ENCODE assay signal across 19 cellular contexts in the genomic region with DNA sequence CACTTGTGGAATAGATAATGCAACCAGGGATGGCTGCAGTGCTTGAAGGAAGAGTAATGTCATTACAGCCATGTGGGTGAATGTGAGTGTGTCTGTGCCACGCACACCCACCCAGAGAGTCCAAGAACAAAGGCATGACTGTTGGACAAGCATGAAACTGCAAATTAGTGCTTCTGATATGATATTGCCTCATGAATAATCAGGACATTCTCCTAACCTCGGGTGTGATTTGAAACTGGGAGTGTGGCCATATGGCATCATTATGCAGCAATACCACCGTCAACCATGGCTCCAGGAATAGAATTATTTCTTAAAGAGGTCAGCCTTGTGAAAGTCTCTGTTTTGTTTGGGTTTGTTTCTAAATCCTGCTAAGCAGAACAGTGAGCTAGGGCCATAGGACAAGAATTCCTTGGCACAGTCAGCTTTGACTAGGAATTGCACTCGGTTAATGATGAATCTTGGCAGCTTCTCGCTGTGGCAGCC.
DNase-seq lines count a peak whose midpoint lies in the region; ATAC-seq and TF ChIP-seq lines count a peak whose summit lies in the region.
"Had no signal": no experiment of that assay in that cellular context is flagged by ENCODE, and none has a peak within 500 bp of the region (broad histone marks: within the 10 kb centered on the region; RNA-seq: fewer than 3 reads in every experiment).

No MANE protein-coding gene starts in this region.

- H4K20me1 ChIP-seq in neural progenitor cell (ENCODE audit: low read depth) (no peaks in the 10 kb centered on the region), GM23338 (replicated peaks; ENCODE audit: insufficient read depth) (no peaks in the 10 kb centered on the region)

- ATAC-seq in gastroesophageal sphincter (peak; percentile 90), thoracic aorta (ENCODE audit: insufficient number of reproducible peaks, low FRiP score, low read depth) (peak; percentile 88), HG03354 (IDR thresholded peaks at IDR 0.05; ENCODE audit: poor library complexity, severe bottlenecking, unreplicated experiment) (no peak), GM23338 (no peak)
- ATAC-seq: activated naive CD4-positive, alpha-beta T cell treated with anti-CD3 and anti-CD28 coated beads, Interleukin-2, amount 50 U/mL, for 72 hours had no signal

- no peak for TF ChIP-seq POLR2A in gastroesophageal sphincter (IDR thresholded peaks at IDR 0.05)

- H3K4me1 ChIP-seq in gastroesophageal sphincter: peaks cover 9 to 58% (median 12%) of the 10 kb centered on the region in 3 donors
- H3K4me1 ChIP-seq in thoracic aorta (ENCODE audit: control insufficient read depth in 1 of 2, low read depth in 2 of 2): peaks cover 20 to 41% of the 10 kb centered on the region in 2 donors
- no peaks in the 10 kb centered on the region for H3K4me1 ChIP-seq in neural progenitor cell
- H3K4me1 ChIP-seq in GM23338 (ENCODE audit: insufficient read depth): no peaks in the 10 kb centered on the region
- H3K4me1 ChIP-seq: uterus had no signal

- H3K27me3 Mint-ChIP-seq in HFFc6 (ENCODE audit: insufficient read depth) (peaks cover 2% of the 10 kb centered on the region), neural progenitor cell (ENCODE audit: insufficient read depth, low read depth) (no peaks in the 10 kb centered on the region), GM23338 (ENCODE audit: insufficient read depth, low read depth, poor library complexity) (peaks cover 2% of the 10 kb centered on the region)
- H3K27me3 Mint-ChIP-seq: stimulated activated naive CD8-positive, alpha-beta T cell treated with anti-CD3 and anti-CD28 coated beads, Interleukin-15, Interleukin-2, amounts not matched to agents 100 ng/mL and 50 ng/mL, for 24 hours had no signal

- H3K4me3 ChIP-seq in gastroesophageal sphincter (no peak overlapping the region), thoracic aorta (no peak overlapping the region), neural progenitor cell (no peak overlapping the region), GM23338 (no peak overlapping the region)
- H3K4me3 ChIP-seq: uterus had no signal

- H3K36me3 ChIP-seq in gastroesophageal sphincter (no peaks in the 10 kb centered on the region), thoracic aorta (no peaks in the 10 kb centered on the region), neural progenitor cell (no peaks in the 10 kb centered on the region), GM23338 (ENCODE audit: insufficient read depth) (no peaks in the 10 kb centered on the region)
- H3K36me3 ChIP-seq: uterus, WERI-Rb-1 had no signal

- DNase-seq in SW480 (ENCODE audit: low spot score) (peak; percentile 5), middle frontal gyrus (ENCODE audit: extremely low spot score, low spot score) (peak; percentile 22), thoracic aorta (ENCODE audit: low spot score) (no peak), HFFc6 (no peak), neural progenitor cell (ENCODE audit: low spot score) (no peak), GM23338 (ENCODE audit: low spot score) (no peak)
- DNase-seq: activated CD4-positive, alpha-beta T cell treated with anti-CD3 and anti-CD28 coated beads, Interleukin-2, amount 50 U/mL, for 48 hours; AML-193; GDM1; HCEC 1CT; NCI-H524 treated with DMSO at 0.1 percent for 48 hours; nucleus accumbens; stimulated activated CD4-positive, alpha-beta T cell treated with anti-CD3 and anti-CD28 coated beads, Interleukin-1b, Interleukin-23, amount 100 ng/mL, for 48 hours; uterus; WERI-Rb-1 had no signal

- H3K4me3 Mint-ChIP-seq in HFFc6: no peak overlapping the region
- no peak overlapping the region for H3K4me3 Mint-ChIP-seq in neural progenitor cell
- H3K4me3 Mint-ChIP-seq in GM23338: no peak overlapping the region
- H3K4me3 Mint-ChIP-seq: stimulated activated naive CD8-positive, alpha-beta T cell treated with anti-CD3 and anti-CD28 coated beads, Interleukin-15, Interleukin-2, amounts not matched to agents 100 ng/mL and 50 ng/mL, for 24 hours had no signal

- no peaks in the 10 kb centered on the region for H3F3A ChIP-seq in neural progenitor cell (ENCODE audit: low read depth)
- no peaks in the 10 kb centered on the region for H3F3A ChIP-seq in GM23338 (replicated peaks; ENCODE audit: low read depth)

- TF ChIP-seq EP300 in gastroesophageal sphincter (IDR thresholded peaks at IDR 0.05): peak; percentile 15

- H3K36me3 Mint-ChIP-seq in HFFc6 (ENCODE audit: low read depth) (no peaks in the 10 kb centered on the region), neural progenitor cell (no peaks in the 10 kb centered on the region), GM23338 (ENCODE audit: low read depth) (no peaks in the 10 kb centered on the region)
- H3K36me3 Mint-ChIP-seq: activated naive CD4-positive, alpha-beta T cell treated with anti-CD3 and anti-CD28 coated beads, Interleukin-2, amount 50 U/mL, for 72 hours had no signal

- H3K79me2 ChIP-seq in neural progenitor cell (ENCODE audit: low read depth): no peaks in the 10 kb centered on the region
- H3K79me2 ChIP-seq in GM23338 (replicated peaks; ENCODE audit: insufficient read depth): no peaks in the 10 kb centered on the region

- peaks cover 29% of the 10 kb centered on the region for H3K9me3 Mint-ChIP-seq in HFFc6
- peaks cover 4% of the 10 kb centered on the region for H3K9me3 Mint-ChIP-seq in neural progenitor cell
- no peaks in the 10 kb centered on the region for H3K9me3 Mint-ChIP-seq in GM23338
- H3K9me3 Mint-ChIP-seq: activated naive CD4-positive, alpha-beta T cell treated with anti-CD3 and anti-CD28 coated beads, Interleukin-2, amount 50 U/mL, for 72 hours; stimulated activated naive CD8-positive, alpha-beta T cell treated with anti-CD3 and anti-CD28 coated beads, Interleukin-15, Interleukin-2, amounts not matched to agents 100 ng/mL and 50 ng/mL, for 24 hours had no signal

- H3K4me2 ChIP-seq in neural progenitor cell (no peak overlapping the region), GM23338 (no peak overlapping the region)

- TF ChIP-seq CTCF in gastroesophageal sphincter (IDR thresholded peaks at IDR 0.05): peak in 1 of 4 experiments; percentile 28
- peak; percentile 17 for TF ChIP-seq CTCF in thoracic aorta (IDR thresholded peaks at IDR 0.05)
- no peak for TF ChIP-seq CTCF in HFFc6 (IDR thresholded peaks at IDR 0.05)
- TF ChIP-seq CTCF in neural progenitor cell (IDR thresholded peaks at IDR 0.05): no peak
- no peak for TF ChIP-seq CTCF in GM23338 (conservative IDR thresholded peaks at IDR 0.05; ENCODE audit: low read depth in 2 of 2)

- H3K9me3 ChIP-seq in gastroesophageal sphincter (no peaks in the 10 kb centered on the region), thoracic aorta (no peaks in the 10 kb centered on the region), neural progenitor cell (ENCODE audit: low read depth) (no peaks in the 10 kb centered on the region)
- H3K9me3 ChIP-seq: uterus had no signal

- H3K9ac ChIP-seq in neural progenitor cell: no peak overlapping the region

- H3K4me1 Mint-ChIP-seq in HFFc6 (ENCODE audit: low read depth) (no peaks in the 10 kb centered on the region), neural progenitor cell (no peaks in the 10 kb centered on the region), GM23338 (no peaks in the 10 kb centered on the region; the same call in 2 of the 3 replicates)

- peak overlapping the region; percentile 61 to 79 (median 78) for H3K27ac ChIP-seq in gastroesophageal sphincter
- peak overlapping the region; percentile 44 to 48 for H3K27ac ChIP-seq in thoracic aorta
- no peak overlapping the region for H3K27ac ChIP-seq in neural progenitor cell
- H3K27ac ChIP-seq in GM23338 (ENCODE audit: low read depth): no peak overlapping the region
- H3K27ac ChIP-seq: uterus, WERI-Rb-1 had no signal

- no peak overlapping the region for H3K27ac Mint-ChIP-seq in HFFc6
- H3K27ac Mint-ChIP-seq in neural progenitor cell: no peak overlapping the region
- H3K27ac Mint-ChIP-seq in GM23338: no peak overlapping the region
- H3K27ac Mint-ChIP-seq: stimulated activated naive CD8-positive, alpha-beta T cell treated with anti-CD3 and anti-CD28 coated beads, Interleukin-15, Interleukin-2, amounts not matched to agents 100 ng/mL and 50 ng/mL, for 24 hours had no signal

- H2AFZ ChIP-seq in neural progenitor cell (replicated peaks): no peak overlapping the region
- H2AFZ ChIP-seq in GM23338: no peak overlapping the region

- no peaks in the 10 kb centered on the region for H3K9me2 ChIP-seq in GM23338 (ENCODE audit: insufficient read depth)

- WGBS in gastroesophageal sphincter (ENCODE audit: low coverage in 1 of 2), 2 donors: 14 to 30% methylated on average over 4 to 5 of the region's 5 CpGs

- H3K27me3 ChIP-seq in gastroesophageal sphincter: no peaks in the 10 kb centered on the region
- no peaks in the 10 kb centered on the region for H3K27me3 ChIP-seq in thoracic aorta (replicated peaks; ENCODE audit: insufficient read depth)
- H3K27me3 ChIP-seq in neural progenitor cell: no peaks in the 10 kb centered on the region
- H3K27me3 ChIP-seq in GM23338 (ENCODE audit: insufficient read depth): no peaks in the 10 kb centered on the region
- H3K27me3 ChIP-seq: uterus had no signal

TF ChIP-seq in GM23338, 12 proteins besides CTCF, POLR2A, EP300 and RAD21 (continues in another document):
- no peak for TF ChIP-seq ZNF331 (CRISPR knock-in tag; IDR thresholded peaks at IDR 0.05; ENCODE audit: low read depth)
- TF ChIP-seq, protein P1, sequence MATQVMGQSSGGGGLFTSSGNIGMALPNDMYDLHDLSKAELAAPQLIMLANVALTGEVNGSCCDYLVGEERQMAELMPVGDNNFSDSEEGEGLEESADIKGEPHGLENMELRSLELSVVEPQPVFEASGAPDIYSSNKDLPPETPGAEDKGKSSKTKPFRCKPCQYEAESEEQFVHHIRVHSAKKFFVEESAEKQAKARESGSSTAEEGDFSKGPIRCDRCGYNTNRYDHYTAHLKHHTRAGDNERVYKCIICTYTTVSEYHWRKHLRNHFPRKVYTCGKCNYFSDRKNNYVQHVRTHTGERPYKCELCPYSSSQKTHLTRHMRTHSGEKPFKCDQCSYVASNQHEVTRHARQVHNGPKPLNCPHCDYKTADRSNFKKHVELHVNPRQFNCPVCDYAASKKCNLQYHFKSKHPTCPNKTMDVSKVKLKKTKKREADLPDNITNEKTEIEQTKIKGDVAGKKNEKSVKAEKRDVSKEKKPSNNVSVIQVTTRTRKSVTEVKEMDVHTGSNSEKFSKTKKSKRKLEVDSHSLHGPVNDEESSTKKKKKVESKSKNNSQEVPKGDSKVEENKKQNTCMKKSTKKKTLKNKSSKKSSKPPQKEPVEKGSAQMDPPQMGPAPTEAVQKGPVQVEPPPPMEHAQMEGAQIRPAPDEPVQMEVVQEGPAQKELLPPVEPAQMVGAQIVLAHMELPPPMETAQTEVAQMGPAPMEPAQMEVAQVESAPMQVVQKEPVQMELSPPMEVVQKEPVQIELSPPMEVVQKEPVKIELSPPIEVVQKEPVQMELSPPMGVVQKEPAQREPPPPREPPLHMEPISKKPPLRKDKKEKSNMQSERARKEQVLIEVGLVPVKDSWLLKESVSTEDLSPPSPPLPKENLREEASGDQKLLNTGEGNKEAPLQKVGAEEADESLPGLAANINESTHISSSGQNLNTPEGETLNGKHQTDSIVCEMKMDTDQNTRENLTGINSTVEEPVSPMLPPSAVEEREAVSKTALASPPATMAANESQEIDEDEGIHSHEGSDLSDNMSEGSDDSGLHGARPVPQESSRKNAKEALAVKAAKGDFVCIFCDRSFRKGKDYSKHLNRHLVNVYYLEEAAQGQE (IDR thresholded peaks at IDR 0.05; ENCODE audit: unreplicated experiment): no peak

Comparison
In these comparisons a context has a peak if more than half of its experiments do, and no peak if none do; other contexts are left out.
1. DNase-seq: peak in SW480 (single experiment) and middle frontal gyrus (single experiment); none in thoracic aorta (single experiment), HFFc6 (single experiment), neural progenitor cell (single experiment) and GM23338 (single experiment).
2. ATAC-seq: peak in gastroesophageal sphincter (single experiment) and thoracic aorta (single experiment); none in HG03354 (single experiment) and GM23338 (single experiment).
3. H3K27ac ChIP-seq: peak in gastroesophageal sphincter (4 of 4) and thoracic aorta (2 of 2); none in neural progenitor cell (single experiment) and GM23338 (single experiment).